Comparison of ENCODE assay signal across 17 cellular contexts in genomic region chr3:43053291-43053690, GRCh38. TPM values are rescaled to one million over a fixed set of nuclear protein-coding genes. Genes with fewer than 3 reads are reported as not detected.
A peak's percentile ranks its signal among the peaks of the same experiment; 100 is the strongest.
DNase-seq lines count a peak whose midpoint lies in the region; ATAC-seq, FAIRE-seq and TF ChIP-seq lines count a peak whose summit lies in the region.
"Had no signal": no experiment of that assay in that cellular context is flagged by ENCODE, and none has a peak within 500 bp of the region (broad histone marks: within the 10 kb centered on the region; RNA-seq: fewer than 3 reads in every experiment).

No MANE protein-coding gene starts in this region.

- intact Hi-C loops in HepG2 (cut with micrococcal nuclease; ENCODE audit: unreplicated experiment), result no loop called here

- CTCF ChIA-PET in activated CD8-positive, alpha-beta memory T cell treated with anti-CD3 and anti-CD28 coated beads, Interleukin-2, amount 10 ng/mL, durations not matched to agents 7 days and 5 days (lab: Charles Lee), result no interaction called here
- CTCF ChIA-PET in HepG2 (lab: Yijun Ruan, JAX; ENCODE audit: low intra/inter-chr PET ratio, low total read pairs), result no interaction called here

- no peak overlapping the region for H3K4me2 ChIP-seq in HepG2 (ENCODE audit: low read depth, low read length)
- H3K4me2 ChIP-seq: BLaER1 had no signal

- FAIRE-seq in HepG2 (lab: Jason Lieb, UNC), result no peak

- TF ChIP-seq EP300 in HepG2 (IDR thresholded peaks at IDR 0.05; ENCODE audit: low read depth in 2 of 2, low read length in 2 of 2), result no peak
- TF ChIP-seq EP300 in HepG2 (CRISPR knock-in tag; IDR thresholded peaks at IDR 0.05; ENCODE audit: borderline replicate concordance), result no peak

- no peak for TF ChIP-seq RAD21 in HepG2 (CRISPR knock-in tag; IDR thresholded peaks at IDR 0.05)

- ATAC-seq in activated CD8-positive, alpha-beta memory T cell treated with anti-CD3 and anti-CD28 coated beads, Interleukin-2, amount 10 ng/mL, durations not matched to agents 7 days and 5 days, result no peak
- ATAC-seq in HepG2 (no peak), GM19467 (IDR thresholded peaks at IDR 0.05; ENCODE audit: unreplicated experiment) (no peak)

- POLR2A ChIA-PET in HepG2 (lab: Yijun Ruan, JAX), result no interaction called here

- no peak overlapping the region for H3K27ac ChIP-seq in coronary artery
- no peak overlapping the region for H3K27ac ChIP-seq in HepG2 (ENCODE audit: extremely low read length, insufficient read depth, low read length)
- H3K27ac ChIP-seq: BLaER1, GM23248 had no signal

- H3K9me3 Mint-ChIP-seq in activated CD8-positive, alpha-beta memory T cell treated with anti-CD3 and anti-CD28 coated beads, Interleukin-2, amount 10 ng/mL, durations not matched to agents 7 days and 5 days (ENCODE audit: low read depth), result no peaks in the 10 kb centered on the region
- peaks cover 21 to 44% (median 31%) of the 10 kb centered on the region in 6 donors for H3K9me3 Mint-ChIP-seq in immature natural killer cell

- no peak overlapping the region for H3K27ac Mint-ChIP-seq in activated CD8-positive, alpha-beta memory T cell treated with anti-CD3 and anti-CD28 coated beads, Interleukin-2, amount 10 ng/mL, durations not matched to agents 7 days and 5 days
- H3K27ac Mint-ChIP-seq in immature natural killer cell, result no peak overlapping the region
- H3K27ac Mint-ChIP-seq: CD14-positive monocyte; CD4-positive, alpha-beta memory T cell had no signal

- peaks cover 0 to 18% of the 10 kb centered on the region in 2 experiments; a peak in 3 of 5 replicates for H3K27me3 ChIP-seq in HepG2 (ENCODE audit: control insufficient read depth in 1 of 2, insufficient read depth in 2 of 2, low read length in 2 of 2)
- H3K27me3 ChIP-seq: BLaER1 had no signal

- H3K4me3 Mint-ChIP-seq in activated CD8-positive, alpha-beta memory T cell treated with anti-CD3 and anti-CD28 coated beads, Interleukin-2, amount 10 ng/mL, durations not matched to agents 7 days and 5 days, result no peak overlapping the region
- H3K4me3 Mint-ChIP-seq in immature natural killer cell, result no peak overlapping the region
- H3K4me3 Mint-ChIP-seq: CD14-positive monocyte; CD4-positive, alpha-beta memory T cell had no signal

- peak; percentile 16 for DNase-seq in activated CD8-positive, alpha-beta memory T cell treated with anti-CD3 and anti-CD28 coated beads, Interleukin-2, amount 10 ng/mL, durations not matched to agents 7 days and 5 days
- no peak for DNase-seq in activated CD8-positive, alpha-beta memory T cell treated with anti-CD3 and anti-CD28 coated beads, Interleukin-2, amount 50 U/mL, for 48 hours
- peak; percentile 52 for DNase-seq in coronary artery (ENCODE audit: low spot score)
- DNase-seq in islet precursor cell, result peak; percentile 33
- DNase-seq in mucosa of gallbladder (ENCODE audit: low spot score), result peak; percentile 5
- DNase-seq in HepG2 (ENCODE audit: low spot score), result no peak
- no peak for DNase-seq in immature natural killer cell
- DNase-seq: 8988T; CD4-positive, alpha-beta memory T cell; DMS153; DMS79 treated with DMSO at 0.1 percent for 48 hours; GF-D8; GM23248 had no signal

- no peak for TF ChIP-seq CTCF in coronary artery (IDR thresholded peaks at IDR 0.05)
- TF ChIP-seq CTCF in HepG2 (CRISPR knock-in tag; IDR thresholded peaks at IDR 0.05), result no peak

- H3K4me3 ChIP-seq in coronary artery (no peak overlapping the region), HepG2 (replicated peaks in 1 of 3; ENCODE audit: insufficient read depth in 1 of 3, low read depth in 2 of 3, low read length in 3 of 3) (no peak overlapping the region)
- H3K4me3 ChIP-seq: BLaER1, GM23248, HAP-1 had no signal

- peaks cover 3% of the 10 kb centered on the region for H3K27me3 Mint-ChIP-seq in activated CD8-positive, alpha-beta memory T cell treated with anti-CD3 and anti-CD28 coated beads, Interleukin-2, amount 10 ng/mL, durations not matched to agents 7 days and 5 days
- H3K27me3 Mint-ChIP-seq in immature natural killer cell (ENCODE audit: low read depth in 3 of 3), result peaks cover 0 to 11% (median 2%) of the 10 kb centered on the region in 3 donors

- no peaks in the 10 kb centered on the region for H3K79me2 ChIP-seq in HepG2 (ENCODE audit: insufficient read depth, low read length)

- in situ Hi-C loops in HepG2 (cut with HindIII; ENCODE audit: extremely low pct_ligation_motif_present, low pct_unique_long_range_greater_than_20kb), result no loop called here

- H3K4me1 Mint-ChIP-seq in activated CD8-positive, alpha-beta memory T cell treated with anti-CD3 and anti-CD28 coated beads, Interleukin-2, amount 10 ng/mL, durations not matched to agents 7 days and 5 days, result no peaks in the 10 kb centered on the region
- no peaks in the 10 kb centered on the region for H3K4me1 Mint-ChIP-seq in immature natural killer cell
- H3K4me1 Mint-ChIP-seq: CD14-positive monocyte; CD4-positive, alpha-beta memory T cell had no signal

- no peak for TF ChIP-seq POLR2A in HepG2 (IDR thresholded peaks at IDR 0.05; ENCODE audit: insufficient read depth in 1 of 2, low read depth in 2 of 2, low read length in 2 of 2)

- no peak overlapping the region for H2AFZ ChIP-seq in HepG2 (ENCODE audit: low read length)
- H2AFZ ChIP-seq: GM23248 had no signal

- no TSS peak for BruUV-seq in HepG2 (replicated peaks; lab: Mats Ljungman, UMichigan)

- no peaks in the 10 kb centered on the region for H4K20me1 ChIP-seq in HepG2 (ENCODE audit: insufficient read depth, low read length)
- H4K20me1 ChIP-seq: BLaER1 had no signal

- H3K9ac ChIP-seq in HepG2 (ENCODE audit: insufficient read depth, low read depth, low read length), result no peak overlapping the region
- H3K9ac ChIP-seq: BLaER1, GM23248 had no signal

- H3K36me3 ChIP-seq in HepG2 (replicated peaks in 1 of 2; ENCODE audit: control insufficient read depth in 1 of 2, insufficient read depth in 2 of 2, low read length in 2 of 2), result no peaks in the 10 kb centered on the region
- H3K36me3 ChIP-seq: BLaER1, HAP-1 had no signal

- H3K4me1 ChIP-seq in HepG2 (ENCODE audit: insufficient read depth, low read length), result no peaks in the 10 kb centered on the region
- H3K4me1 ChIP-seq: BLaER1, HAP-1 had no signal

- H3K9me3 ChIP-seq in HepG2 (ENCODE audit: low read length), result 0 out of 2 replicates have a peak, but pooled peaks cover 5% of the 10 kb centered on the region
- H3K9me3 ChIP-seq: HAP-1 had no signal

- WGBS in HepG2 (ENCODE audit: low lambda C conversion rate), result 60% methylated on average over 2 of the region's 12 CpGs

- peaks cover 3% of the 10 kb centered on the region for H3K36me3 Mint-ChIP-seq in activated CD8-positive, alpha-beta memory T cell treated with anti-CD3 and anti-CD28 coated beads, Interleukin-2, amount 10 ng/mL, durations not matched to agents 7 days and 5 days
- peaks cover 16 to 30% (median 18%) of the 10 kb centered on the region in 3 donors for H3K36me3 Mint-ChIP-seq in immature natural killer cell
- H3K36me3 Mint-ChIP-seq: CD14-positive monocyte had no signal

TF ChIP-seq in HepG2, 621 proteins besides CTCF, POLR2A, EP300 and RAD21:
- TF ChIP-seq CBX5 (CRISPR knock-in tag; IDR thresholded peaks at IDR 0.05; ENCODE audit: borderline replicate concordance) (no peak), NR3C1 (CRISPR knock-in tag; IDR thresholded peaks at IDR 0.05) (no peak), NFKBIZ (CRISPR knock-in tag; IDR thresholded peaks at IDR 0.05) (no peak), JDP2 (CRISPR knock-in tag; IDR thresholded peaks at IDR 0.05; ENCODE audit: borderline replicate concordance) (no peak), ZZZ3 (CRISPR knock-in tag; IDR thresholded peaks at IDR 0.05; ENCODE audit: borderline replicate concordance) (no peak), IRF9 (CRISPR knock-in tag; IDR thresholded peaks at IDR 0.05; ENCODE audit: borderline replicate concordance) (no peak)

RNA-seq across cellular contexts. Expression of gene POMGNT2, which starts 52.6 kb away (rescaled TPM):
- 1 to 10 TPM; 6.9 to 9.0 TPM for total RNA-seq in activated CD8-positive, alpha-beta memory T cell treated with anti-CD3 and anti-CD28 coated beads, Interleukin-2, amount 10 ng/mL, durations not matched to agents 7 days and 5 days
- 24.7 TPM for total RNA-seq in mucosa of gallbladder
- 9.9 and 12.4 TPM in 2 replicates for total RNA-seq in HepG2 (2016; rRNA removed; fragmentation: Illumina TruSeq; extraction: Trizol)
- 7.4 and 8.0 TPM in 2 replicates for total RNA-seq in HepG2 (2016; cell fraction: cytosol; rRNA removed; fragmentation: Illumina TruSeq; extraction: Trizol; ENCODE audit: low read depth)
- total RNA-seq in HepG2 (2016; cell fraction: insoluble cytoplasmic fraction; rRNA removed; fragmentation: Illumina TruSeq; extraction: Trizol), result 9.0 and 12.9 TPM in 2 replicates
- 16.3 and 18.9 TPM in 2 replicates for total RNA-seq in HepG2 (2016; cell fraction: membrane; rRNA removed; fragmentation: Illumina TruSeq; extraction: Trizol)
- 6.7 and 8.1 TPM in 2 replicates for total RNA-seq in HepG2 (2016; cell fraction: nucleus; rRNA removed; fragmentation: Illumina TruSeq; extraction: Trizol)
- 10.5 and 12.1 TPM in 2 replicates for polyA plus RNA-seq in HepG2 (2011; rRNA removed)
- 9.6 and 13.2 TPM in 2 replicates for polyA plus RNA-seq in HepG2 (2011; cell fraction: cytosol; rRNA removed)
- 6.6 and 8.5 TPM in 2 replicates for polyA plus RNA-seq in HepG2 (2011; cell fraction: nucleus; rRNA removed)
- 4.6 and 5.9 TPM in 2 replicates for polyA plus RNA-seq in HepG2 (2012)
- polyA plus RNA-seq in HepG2 (2016; cell fraction: cytosol; fragmentation: Illumina TruSeq; extraction: Trizol; ENCODE audit: low read depth), result 8.9 and 9.9 TPM in 2 replicates
- 9.0 and 11.6 TPM in 2 replicates for polyA plus RNA-seq in HepG2 (2016; cell fraction: insoluble cytoplasmic fraction; fragmentation: Illumina TruSeq; extraction: Trizol; ENCODE audit: low read depth)
- polyA plus RNA-seq in HepG2 (2016; cell fraction: membrane; fragmentation: Illumina TruSeq; extraction: Trizol; ENCODE audit: low read depth), result 17.5 and 18.5 TPM in 2 replicates
- 13.6 and 15.1 TPM in 2 replicates for polyA plus RNA-seq in HepG2 (2016; cell fraction: nucleus; fragmentation: Illumina TruSeq; extraction: Trizol; ENCODE audit: insufficient read depth, low read depth)
- 13.6 and 22.5 TPM in 2 replicates for polyA minus RNA-seq in HepG2 (2011; rRNA and poly(A)+ RNA removed; ENCODE audit: low replicate concordance)
- polyA minus RNA-seq in HepG2 (2011; cell fraction: cytosol; rRNA and poly(A)+ RNA removed), result 4.5 and 4.6 TPM in 2 replicates
- polyA minus RNA-seq in HepG2 (2011; cell fraction: nucleus; rRNA and poly(A)+ RNA removed), result 2.3 and 2.6 TPM in 2 replicates
- polyA plus RNA-seq in immature natural killer cell, result 10 to 100 TPM in 1 of 3 donors, 1 to 10 TPM in 2; 6.9 to 15.3 (median 8.5) TPM

Comparison
In these comparisons a context has a peak if more than half of its experiments do, and no peak if none do; other contexts are left out.
1. DNase-seq: peak in activated CD8-positive, alpha-beta memory T cell treated with anti-CD3 and anti-CD28 coated beads, Interleukin-2, amount 10 ng/mL, durations not matched to agents 7 days and 5 days (single experiment), coronary artery (single experiment), islet precursor cell (single experiment) and mucosa of gallbladder (single experiment); none in activated CD8-positive, alpha-beta memory T cell treated with anti-CD3 and anti-CD28 coated beads, Interleukin-2, amount 50 U/mL, for 48 hours (single experiment), HepG2 (single experiment) and immature natural killer cell (0 of 3).